In the genomic region with DNA sequence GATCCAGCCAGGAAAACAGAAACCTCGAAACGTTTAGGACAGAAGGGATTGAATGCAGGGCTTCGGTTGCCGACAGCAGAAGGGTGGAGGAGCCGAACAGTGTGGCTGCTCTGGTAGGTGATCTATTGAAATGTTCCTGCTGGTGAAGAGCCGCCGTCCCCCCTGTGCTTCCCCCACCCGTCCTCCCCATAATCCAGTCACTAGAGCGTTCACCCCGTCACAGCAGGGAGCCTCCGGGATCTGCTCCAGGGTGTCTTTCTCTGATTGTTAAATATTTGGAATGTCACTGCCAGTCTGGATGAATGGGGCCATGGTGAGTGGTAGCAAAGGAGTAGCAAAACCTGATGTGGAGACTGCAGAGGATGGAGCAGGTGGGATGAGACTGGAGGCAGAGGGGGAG, we compare ENCODE assay signal across 18 cellular contexts.
DNase-seq lines count a peak whose midpoint lies in the region; ATAC-seq, FAIRE-seq and TF ChIP-seq lines count a peak whose summit lies in the region.
"Had no signal": no experiment of that assay in that cellular context is flagged by ENCODE, and none has a peak within 500 bp of the region (broad histone marks: within the 10 kb centered on the region; RNA-seq: fewer than 3 reads in every experiment).

No MANE protein-coding gene starts in this region.

- H3K4me1 Mint-ChIP-seq in activated CD8-positive, alpha-beta memory T cell treated with anti-CD3 and anti-CD28 coated beads, Interleukin-2, amount 10 ng/mL, durations not matched to agents 7 days and 5 days: no peaks in the 10 kb centered on the region
- no peaks in the 10 kb centered on the region for H3K4me1 Mint-ChIP-seq in astrocyte (ENCODE audit: low read depth, unreplicated experiment)
- no peaks in the 10 kb centered on the region for H3K4me1 Mint-ChIP-seq in type B pancreatic cell (ENCODE audit: unreplicated experiment)
- H3K4me1 Mint-ChIP-seq in nephron progenitor cell: peaks cover 35% of the 10 kb centered on the region
- H3K4me1 Mint-ChIP-seq: T-helper 17 cell had no signal

- CTCF ChIA-PET in activated CD8-positive, alpha-beta memory T cell treated with anti-CD3 and anti-CD28 coated beads, Interleukin-2, amount 10 ng/mL, durations not matched to agents 7 days and 5 days (lab: Charles Lee): no interaction called here

- no peaks in the 10 kb centered on the region for H4K20me1 ChIP-seq in astrocyte (ENCODE audit: insufficient read depth, low read length)

- H3K27ac Mint-ChIP-seq in activated CD8-positive, alpha-beta memory T cell treated with anti-CD3 and anti-CD28 coated beads, Interleukin-2, amount 10 ng/mL, durations not matched to agents 7 days and 5 days: no peak overlapping the region
- H3K27ac Mint-ChIP-seq in astrocyte (ENCODE audit: unreplicated experiment): peak overlapping the region; percentile 37
- no peak overlapping the region for H3K27ac Mint-ChIP-seq in type B pancreatic cell
- no peak overlapping the region for H3K27ac Mint-ChIP-seq in nephron progenitor cell
- H3K27ac Mint-ChIP-seq: CD4-positive, alpha-beta T cell; T-helper 17 cell had no signal

- peaks cover 32% of the 10 kb centered on the region for H3K27me3 Mint-ChIP-seq in activated CD8-positive, alpha-beta memory T cell treated with anti-CD3 and anti-CD28 coated beads, Interleukin-2, amount 10 ng/mL, durations not matched to agents 7 days and 5 days
- H3K27me3 Mint-ChIP-seq in astrocyte (ENCODE audit: low read depth, unreplicated experiment) (peaks cover 47% of the 10 kb centered on the region), type B pancreatic cell (peaks cover 61% of the 10 kb centered on the region), nephron progenitor cell (ENCODE audit: low read depth, poor library complexity) (peaks cover 17% of the 10 kb centered on the region)

- no peaks in the 10 kb centered on the region for H3K9me3 ChIP-seq in astrocyte (ENCODE audit: insufficient read depth, low read depth, low read length)

- H3K9me3 Mint-ChIP-seq in activated CD8-positive, alpha-beta memory T cell treated with anti-CD3 and anti-CD28 coated beads, Interleukin-2, amount 10 ng/mL, durations not matched to agents 7 days and 5 days (ENCODE audit: low read depth): no peaks in the 10 kb centered on the region
- H3K9me3 Mint-ChIP-seq in astrocyte (ENCODE audit: unreplicated experiment) (peaks cover 2% of the 10 kb centered on the region), type B pancreatic cell (no peaks in the 10 kb centered on the region), nephron progenitor cell (no peaks in the 10 kb centered on the region)

- H3K4me3 ChIP-seq in astrocyte (ENCODE audit: insufficient read depth, low read depth, low read length): no peak overlapping the region

- TF ChIP-seq CTCF in astrocyte (IDR thresholded peaks at IDR 0.05; ENCODE audit: insufficient read depth, low read depth, low read length) (no peak), type B pancreatic cell (conservative IDR thresholded peaks at IDR 0.05) (no peak), nephron progenitor cell (IDR thresholded peaks at IDR 0.05) (no peak)

- DNase-seq in activated CD8-positive, alpha-beta memory T cell treated with anti-CD3 and anti-CD28 coated beads for 24 hours: peak; percentile 9
- DNase-seq in activated CD8-positive, alpha-beta memory T cell treated with anti-CD3 and anti-CD28 coated beads, Interleukin-2, amount 10 ng/mL, durations not matched to agents 7 days and 5 days: no peak
- DNase-seq in NCI-H1694 (lab: John Stamatoyannopoulos, UW) (peak; percentile 23), astrocyte (ENCODE audit: low read depth) (no peak), type B pancreatic cell (ENCODE audit: extremely low spot score, unreplicated experiment) (peak; percentile 40), GM12891 (ENCODE audit: insufficient read length, low spot score) (no peak), nephron progenitor cell (no peak)
- no peak for DNase-seq in effector CD4-positive, alpha-beta T cell
- DNase-seq: AML-193, MM.1S, NCI-H187, NCI-H774, SHP77, T-helper 17 cell had no signal

- no peaks in the 10 kb centered on the region for H3K36me3 ChIP-seq in astrocyte (ENCODE audit: insufficient read depth, low read length)

- no peak for TF ChIP-seq POLR2A in GM12891 (IDR thresholded peaks at IDR 0.05; ENCODE audit: low read depth, low read length)

- no peaks in the 10 kb centered on the region for H3K36me3 Mint-ChIP-seq in activated CD8-positive, alpha-beta memory T cell treated with anti-CD3 and anti-CD28 coated beads, Interleukin-2, amount 10 ng/mL, durations not matched to agents 7 days and 5 days
- H3K36me3 Mint-ChIP-seq in astrocyte (ENCODE audit: low read depth, unreplicated experiment): no peaks in the 10 kb centered on the region
- no peaks in the 10 kb centered on the region for H3K36me3 Mint-ChIP-seq in type B pancreatic cell
- H3K36me3 Mint-ChIP-seq in nephron progenitor cell (ENCODE audit: low read depth): no peaks in the 10 kb centered on the region

- no peak overlapping the region for H3K27ac ChIP-seq in astrocyte (ENCODE audit: low read depth, low read length)
- H3K27ac ChIP-seq: KMS-11 had no signal

- H3K4me1 ChIP-seq in astrocyte (ENCODE audit: insufficient read depth, low read length): no peaks in the 10 kb centered on the region

- no peak overlapping the region for H3K9ac ChIP-seq in astrocyte (ENCODE audit: low read length)
- H3K9ac ChIP-seq: KMS-11 had no signal

- no peak for ATAC-seq in activated CD8-positive, alpha-beta memory T cell treated with anti-CD3 and anti-CD28 coated beads, Interleukin-2, amount 10 ng/mL, durations not matched to agents 7 days and 5 days
- ATAC-seq: T-helper 17 cell had no signal

- no peak overlapping the region for H3K4me3 Mint-ChIP-seq in activated CD8-positive, alpha-beta memory T cell treated with anti-CD3 and anti-CD28 coated beads, Interleukin-2, amount 10 ng/mL, durations not matched to agents 7 days and 5 days
- H3K4me3 Mint-ChIP-seq in astrocyte (ENCODE audit: unreplicated experiment) (no peak overlapping the region), type B pancreatic cell (no peak overlapping the region), nephron progenitor cell (no peak overlapping the region)
- H3K4me3 Mint-ChIP-seq: CD4-positive, alpha-beta T cell; T-helper 17 cell had no signal

- H3K79me2 ChIP-seq in astrocyte (ENCODE audit: insufficient read depth, low read length): no peaks in the 10 kb centered on the region

- H2AFZ ChIP-seq in astrocyte (ENCODE audit: low read depth, low read length): no peak overlapping the region

- H3K4me2 ChIP-seq in astrocyte (ENCODE audit: low read length): no peak overlapping the region
- H3K4me2 ChIP-seq: KMS-11 had no signal

- no peaks in the 10 kb centered on the region for H3K27me3 ChIP-seq in astrocyte (ENCODE audit: insufficient read depth, low read length)

- no peak for FAIRE-seq in astrocyte (lab: Jason Lieb, UNC)
- no peak for FAIRE-seq in GM12891 (lab: Jason Lieb, UNC)
- FAIRE-seq: H54, RCC 7860 had no signal

TF ChIP-seq in GM12891, 5 proteins besides CTCF, POLR2A, EP300 and RAD21:
- TF ChIP-seq SPI1 (IDR thresholded peaks at IDR 0.05; ENCODE audit: low read depth, low read length): no peak
- TF ChIP-seq POLR2AphosphoS5 (IDR thresholded peaks at IDR 0.05; ENCODE audit: low read depth, low read length): no peak
- no peak for TF ChIP-seq POU2F2 (IDR thresholded peaks at IDR 0.05; ENCODE audit: low read depth, low read length)
- no peak for TF ChIP-seq TAF1 (IDR thresholded peaks at IDR 0.05; ENCODE audit: low read depth, low read length)
- no peak for TF ChIP-seq PAX5 (IDR thresholded peaks at IDR 0.05; ENCODE audit: insufficient read depth, low read length, severe bottlenecking)

Comparison
In these comparisons a context has a peak if more than half of its experiments do, and no peak if none do; other contexts are left out.
1. DNase-seq: peak in activated CD8-positive, alpha-beta memory T cell treated with anti-CD3 and anti-CD28 coated beads for 24 hours (single experiment), NCI-H1694 (single experiment) and type B pancreatic cell (single experiment); none in activated CD8-positive, alpha-beta memory T cell treated with anti-CD3 and anti-CD28 coated beads, Interleukin-2, amount 10 ng/mL, durations not matched to agents 7 days and 5 days (single experiment), astrocyte (single experiment), GM12891 (single experiment), nephron progenitor cell (single experiment) and effector CD4-positive, alpha-beta T cell (single experiment).